ENCODE assay signal across 8 cellular contexts in genomic region chr4:55546633-55547460, GRCh38. TPM values are rescaled to one million over a fixed set of nuclear protein-coding genes. Genes with fewer than 3 reads are reported as not detected.
DNase-seq lines count a peak whose midpoint lies in the region; ATAC-seq lines count a peak whose summit lies in the region.

TSS of gene CLOCK (minus strand) at chr4:55546909. CDS start at chr4:55482785, 64,124 bp downstream.

- DNase-seq in EH (ENCODE audit: low read depth) (peak; percentile 89), Karpas-422 (peak; percentile 89), RKO (ENCODE audit: low spot score) (peak; percentile 88), fibroblast of peridontal ligament (ENCODE audit: extremely low read depth) (peak; percentile 82)
- DNase-seq in activated T-helper 2 cell treated with anti-CD3 and anti-CD28 coated beads, Interferon-gamma antibody, Interleukin-2, Interleukin-4, amounts not matched to agents 10 μg/mL and 5 μg/mL and 100 μg/mL, durations not matched to agents 14 hours and 24 hours and 36 hours (ENCODE audit: low spot score): peak; percentile 80
- peak; percentile 88 for DNase-seq in natural killer cell treated with Interleukin-12 subunit alpha and Interleukin-12 subunit beta and Interleukin-15 and Interleukin-18, amount 100 ng/mL, for 72 hours (ENCODE audit: low spot score)
- DNase-seq in stimulated activated naive CD8-positive, alpha-beta T cell treated with anti-CD3 and anti-CD28 coated beads, Interleukin-15, Interleukin-2, amounts not matched to agents 100 U/mL and 50 U/mL, for 24 hours: peak; percentile 87

- no peaks in the 10 kb centered on the region for H3K9me3 ChIP-seq in Karpas-422 (ENCODE audit: low read length)

- no peaks in the 10 kb centered on the region for H3K79me2 ChIP-seq in Karpas-422 (ENCODE audit: low read length)

- 0 out of 2 replicates have a peak, but pooled peaks cover 2% of the 10 kb centered on the region for H3K27me3 ChIP-seq in Karpas-422 (ENCODE audit: low read length)

- no peak within 1 kb of the TSS for H3K27ac ChIP-seq in Karpas-422 (ENCODE audit: low read length)

- intact Hi-C loops in activated T-helper 2 cell treated with anti-CD3 and anti-CD28 coated beads, Interferon-gamma antibody, Interleukin-2, Interleukin-4, amounts not matched to agents 10 μg/mL and 5 μg/mL and 100 μg/mL, durations not matched to agents 14 hours and 24 hours and 36 hours (cut with micrococcal nuclease): loop anchor here (1.0 to 5.0 kb wide), 5 partner anchors 112 to 400 kb away; partner anchors contain the start of genes CEP135, EXOC1 and SRD5A3

- H3K9ac ChIP-seq in Karpas-422 (ENCODE audit: low read length): peak within 1 kb of the TSS; percentile 78

- peaks cover 9% of the 10 kb centered on the region; the same call in 1 of the 2 replicates for H4K20me1 ChIP-seq in Karpas-422 (ENCODE audit: insufficient read depth, low read depth, low read length)

- ATAC-seq in GM21825 (IDR thresholded peaks at IDR 0.05; ENCODE audit: unreplicated experiment): peak; percentile 73
- ATAC-seq in natural killer cell treated with Interleukin-12 subunit alpha and Interleukin-12 subunit beta and Interleukin-15 and Interleukin-18, amount 100 ng/mL, for 72 hours: peak; percentile 85 to 91
- peak; percentile 74 for ATAC-seq in stimulated activated naive CD8-positive, alpha-beta T cell treated with anti-CD3 and anti-CD28 coated beads, Interleukin-15, Interleukin-2, amounts not matched to agents 100 U/mL and 50 U/mL, for 24 hours

- peaks cover 17% of the 10 kb centered on the region for H3K4me1 ChIP-seq in Karpas-422 (ENCODE audit: low read length)

- peak within 1 kb of the TSS; percentile 81 for H3K4me3 ChIP-seq in Karpas-422 (ENCODE audit: low read length)

- peaks cover 38% of the 10 kb centered on the region for H3K4me1 Mint-ChIP-seq in activated T-helper 2 cell treated with anti-CD3 and anti-CD28 coated beads, Interferon-gamma antibody, Interleukin-2, Interleukin-4, amounts not matched to agents 10 μg/mL and 5 μg/mL and 100 μg/mL, durations not matched to agents 14 hours and 24 hours and 36 hours (ENCODE audit: low read depth)
- peaks cover 14 to 15% of the 10 kb centered on the region in 2 donors for H3K4me1 Mint-ChIP-seq in natural killer cell treated with Interleukin-12 subunit alpha and Interleukin-12 subunit beta and Interleukin-15 and Interleukin-18, amount 100 ng/mL, for 72 hours (ENCODE audit: low read depth in 2 of 2)

- peaks cover 45% of the 10 kb centered on the region for H3K27me3 Mint-ChIP-seq in activated T-helper 2 cell treated with anti-CD3 and anti-CD28 coated beads, Interferon-gamma antibody, Interleukin-2, Interleukin-4, amounts not matched to agents 10 μg/mL and 5 μg/mL and 100 μg/mL, durations not matched to agents 14 hours and 24 hours and 36 hours (ENCODE audit: low read depth)
- H3K27me3 Mint-ChIP-seq in natural killer cell treated with Interleukin-12 subunit alpha and Interleukin-12 subunit beta and Interleukin-15 and Interleukin-18, amount 100 ng/mL, for 72 hours: peaks cover 0 to 8% of the 10 kb centered on the region in 2 donors

- no peaks in the 10 kb centered on the region for H3K36me3 ChIP-seq in Karpas-422 (ENCODE audit: insufficient read depth, low read length)

- H2AFZ ChIP-seq in Karpas-422 (ENCODE audit: low read length): peak within 1 kb of the TSS; percentile 93

- no peaks in the 10 kb centered on the region for H3K9me3 Mint-ChIP-seq in activated T-helper 2 cell treated with anti-CD3 and anti-CD28 coated beads, Interferon-gamma antibody, Interleukin-2, Interleukin-4, amounts not matched to agents 10 μg/mL and 5 μg/mL and 100 μg/mL, durations not matched to agents 14 hours and 24 hours and 36 hours
- H3K9me3 Mint-ChIP-seq in natural killer cell treated with Interleukin-12 subunit alpha and Interleukin-12 subunit beta and Interleukin-15 and Interleukin-18, amount 100 ng/mL, for 72 hours: no peaks in the 10 kb centered on the region

- no peaks in the 10 kb centered on the region for H3K36me3 Mint-ChIP-seq in activated T-helper 2 cell treated with anti-CD3 and anti-CD28 coated beads, Interferon-gamma antibody, Interleukin-2, Interleukin-4, amounts not matched to agents 10 μg/mL and 5 μg/mL and 100 μg/mL, durations not matched to agents 14 hours and 24 hours and 36 hours (ENCODE audit: low read depth)
- H3K36me3 Mint-ChIP-seq in natural killer cell treated with Interleukin-12 subunit alpha and Interleukin-12 subunit beta and Interleukin-15 and Interleukin-18, amount 100 ng/mL, for 72 hours: no peaks in the 10 kb centered on the region

- no peaks in the 10 kb centered on the region for H3K9me2 ChIP-seq in Karpas-422 (replicated peaks; ENCODE audit: insufficient read depth, low read length)

- H3K27ac Mint-ChIP-seq in activated T-helper 2 cell treated with anti-CD3 and anti-CD28 coated beads, Interferon-gamma antibody, Interleukin-2, Interleukin-4, amounts not matched to agents 10 μg/mL and 5 μg/mL and 100 μg/mL, durations not matched to agents 14 hours and 24 hours and 36 hours: peak within 1 kb of the TSS; percentile 79
- H3K27ac Mint-ChIP-seq in natural killer cell treated with Interleukin-12 subunit alpha and Interleukin-12 subunit beta and Interleukin-15 and Interleukin-18, amount 100 ng/mL, for 72 hours: peak within 1 kb of the TSS; percentile 72 to 74

- H3K4me2 ChIP-seq in Karpas-422 (ENCODE audit: low read depth, low read length, poor library complexity, severe bottlenecking): peak within 1 kb of the TSS; percentile 94

- peak within 1 kb of the TSS; percentile 86 for H3K4me3 Mint-ChIP-seq in activated T-helper 2 cell treated with anti-CD3 and anti-CD28 coated beads, Interferon-gamma antibody, Interleukin-2, Interleukin-4, amounts not matched to agents 10 μg/mL and 5 μg/mL and 100 μg/mL, durations not matched to agents 14 hours and 24 hours and 36 hours (ENCODE audit: low read depth)
- peak within 1 kb of the TSS; percentile 90 for H3K4me3 Mint-ChIP-seq in natural killer cell treated with Interleukin-12 subunit alpha and Interleukin-12 subunit beta and Interleukin-15 and Interleukin-18, amount 100 ng/mL, for 72 hours

RNA-seq across cellular contexts. Expression of gene CLOCK, which starts in this region (rescaled TPM):
- 1.4 and 2.3 TPM in 2 replicates for total RNA-seq in Karpas-422 (2014; rRNA removed; shearing (Covaris generic); ENCODE audit: low replicate concordance)
- 7.2 and 7.4 TPM in 2 replicates for total RNA-seq in activated T-helper 2 cell treated with anti-CD3 and anti-CD28 coated beads, Interferon-gamma antibody, Interleukin-2, Interleukin-4, amounts not matched to agents 10 μg/mL and 5 μg/mL and 100 μg/mL, durations not matched to agents 14 hours and 24 hours and 36 hours
- total RNA-seq in natural killer cell treated with Interleukin-12 subunit alpha and Interleukin-12 subunit beta and Interleukin-15 and Interleukin-18, amount 100 ng/mL, for 72 hours: 10 to 100 TPM; 11.8 to 14.5 TPM
